25 cellular contexts compared by ENCODE assay signal in the genomic region with DNA sequence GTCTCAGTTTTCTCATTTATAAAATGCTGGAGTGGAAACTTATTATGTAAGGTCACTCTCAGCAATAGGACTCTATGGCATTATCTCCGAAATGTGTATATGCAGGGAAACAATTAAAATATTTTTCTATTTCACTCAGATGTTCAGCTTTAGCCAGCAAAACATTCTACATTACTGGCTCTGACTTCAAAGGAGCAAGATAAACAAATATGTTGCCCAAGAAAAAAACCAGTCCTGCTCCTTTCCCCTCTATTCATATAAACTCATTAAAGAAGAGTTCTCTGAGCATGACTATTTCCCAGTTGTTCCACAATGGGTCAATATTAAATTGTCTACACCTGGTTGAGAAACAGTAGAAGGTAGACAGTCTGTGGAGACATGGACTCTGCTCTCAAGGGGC.
"Had no signal": no experiment of that assay in that cellular context is flagged by ENCODE, and none has a peak within 500 bp of the region (broad histone marks: within the 10 kb centered on the region; RNA-seq: fewer than 3 reads in every experiment).

No MANE protein-coding gene starts in this region.

- H3K4me1 Mint-ChIP-seq: endodermal cell had no signal

- H3K36me3 ChIP-seq: breast epithelium, esophagus muscularis mucosa, left lung, lower lobe of right lung, right lobe of liver, transverse colon had no signal

- H3K27me3 ChIP-seq: breast epithelium, esophagus muscularis mucosa, left lung, right lobe of liver, testis, transverse colon had no signal

- H3K27ac Mint-ChIP-seq: activated naive CD4-positive, alpha-beta T cell treated with anti-CD3 and anti-CD28 coated beads for 36 hours; activated naive CD8-positive, alpha-beta T cell treated with anti-CD3 and anti-CD28 coated beads, Interleukin-2, amount 10 ng/mL, durations not matched to agents 7 days and 5 days; activated T-cell treated with anti-CD3 and anti-CD28 coated beads, Interleukin-2, amount 50 U/mL, for 72 hours; dendritic cell treated with granulocyte-macrophage colony-stimulating factor and Interleukin-4, amounts not matched to agents 40 ng/mL and 50 ng/mL, for 4 days; endodermal cell; natural killer cell treated with Interleukin-12 subunit alpha and Interleukin-12 subunit beta and Interleukin-15 and Interleukin-18, amount 100 ng/mL, for 72 hours had no signal

- H3K4me3 ChIP-seq: breast epithelium, esophagus muscularis mucosa, left lung, lower lobe of right lung, mucosa of descending colon, right lobe of liver, testis, transverse colon had no signal

- H3K4me3 Mint-ChIP-seq: activated naive CD4-positive, alpha-beta T cell treated with anti-CD3 and anti-CD28 coated beads for 36 hours; activated naive CD8-positive, alpha-beta T cell treated with anti-CD3 and anti-CD28 coated beads, Interleukin-2, amount 10 ng/mL, durations not matched to agents 7 days and 5 days; activated T-cell treated with anti-CD3 and anti-CD28 coated beads, Interleukin-2, amount 50 U/mL, for 72 hours; dendritic cell treated with granulocyte-macrophage colony-stimulating factor and Interleukin-4, amounts not matched to agents 40 ng/mL and 50 ng/mL, for 4 days; endodermal cell; natural killer cell treated with Interleukin-12 subunit alpha and Interleukin-12 subunit beta and Interleukin-15 and Interleukin-18, amount 100 ng/mL, for 72 hours had no signal

- H3K27ac ChIP-seq: breast epithelium, esophagus muscularis mucosa, left lung, lower lobe of right lung, right lobe of liver, testis, transverse colon had no signal

- H3K9me3 ChIP-seq: esophagus muscularis mucosa, lower lobe of right lung, mucosa of descending colon, right lobe of liver, testis, transverse colon had no signal

- H3K9me3 Mint-ChIP-seq: endodermal cell had no signal

- DNase-seq: activated CD4-positive, alpha-beta T cell treated with anti-CD3 and anti-CD28 coated beads for 4 hours; activated CD4-positive, alpha-beta T cell treated with anti-CD3 and anti-CD28 coated beads, Interleukin-2, amount 50 U/mL, for 4 hours; activated naive CD4-positive, alpha-beta T cell treated with anti-CD3 and anti-CD28 coated beads for 36 hours; activated naive CD8-positive, alpha-beta T cell treated with anti-CD3 and anti-CD28 coated beads, Interleukin-2, amount 10 ng/mL, durations not matched to agents 7 days and 5 days; activated T-cell treated with anti-CD3 and anti-CD28 coated beads for 4 hours; activated T-cell treated with anti-CD3 and anti-CD28 coated beads, Interleukin-2, amount 50 U/mL, for 72 hours; amniotic stem cell; central memory CD4-positive, alpha-beta T cell; endodermal cell; foreskin melanocyte; left lung; lower lobe of right lung; mesendoderm; mucosa of descending colon; posterior cingulate gyrus; right lobe of liver; stimulated activated CD4-positive, alpha-beta T cell treated with anti-CD3 and anti-CD28 coated beads, Interleukin-12 subunit alpha, Interleukin-12 subunit beta, amount 100 ng/mL, for 4 hours; stimulated activated CD4-positive, alpha-beta T cell treated with anti-CD3 and anti-CD28 coated beads, Interleukin-4, amount 100 ng/mL, for 1 hour; stimulated activated naive CD8-positive, alpha-beta T cell treated with anti-CD3 and anti-CD28 coated beads, Interleukin-15, Interleukin-2, amounts not matched to agents 100 U/mL and 50 U/mL, for 24 hours; testis; transverse colon had no signal

- H3K4me1 ChIP-seq: breast epithelium, esophagus muscularis mucosa, left lung, lower lobe of right lung, right lobe of liver, testis, transverse colon had no signal

- H3K27me3 Mint-ChIP-seq: activated naive CD8-positive, alpha-beta T cell treated with anti-CD3 and anti-CD28 coated beads, Interleukin-2, amount 10 ng/mL, durations not matched to agents 7 days and 5 days; dendritic cell treated with granulocyte-macrophage colony-stimulating factor and Interleukin-4, amounts not matched to agents 40 ng/mL and 50 ng/mL, for 4 days had no signal

- H3K36me3 Mint-ChIP-seq: natural killer cell treated with Interleukin-12 subunit alpha and Interleukin-12 subunit beta and Interleukin-15 and Interleukin-18, amount 100 ng/mL, for 72 hours had no signal
